Comparison of ENCODE assay signal across 22 cellular contexts in genomic region chr4:30866444-30866843, GRCh38.
DNase-seq lines count a peak whose midpoint lies in the region; ATAC-seq and TF ChIP-seq lines count a peak whose summit lies in the region.
"Had no signal": no experiment of that assay in that cellular context is flagged by ENCODE, and none has a peak within 500 bp of the region (broad histone marks: within the 10 kb centered on the region; RNA-seq: fewer than 3 reads in every experiment).

No MANE protein-coding gene starts in this region.

- H3K14ac ChIP-seq in mesenchymal stem cell (ENCODE audit: low read length in 2 of 2) = no peak overlapping the region

- H3K23ac ChIP-seq in mesenchymal stem cell (ENCODE audit: low read length in 2 of 2) = no peak overlapping the region

- no peaks in the 10 kb centered on the region for H3F3A ChIP-seq in MM.1S (ENCODE audit: insufficient read depth, low read length)

- no peak overlapping the region for H3K4ac ChIP-seq in mesenchymal stem cell (ENCODE audit: low read depth in 1 of 2, low read length in 2 of 2)

- no peaks in the 10 kb centered on the region for H3K9me2 ChIP-seq in MM.1S (replicated peaks; ENCODE audit: insufficient read depth, low read length)

- H3K9me3 Mint-ChIP-seq in chondrocyte (ENCODE audit: low read depth) = peaks cover 4% of the 10 kb centered on the region
- peaks cover 24% of the 10 kb centered on the region for H3K9me3 Mint-ChIP-seq in HFFc6
- H3K9me3 Mint-ChIP-seq in CD8-positive, alpha-beta memory T cell = peaks cover 6 to 13% (median 9%) of the 10 kb centered on the region in 5 donors

- H3K4me2 ChIP-seq in MM.1S (ENCODE audit: low read depth, low read length) (peak overlapping the region; percentile 55), mesenchymal stem cell (ENCODE audit: low read length, poor library complexity, severe bottlenecking) (no peak overlapping the region)

- 70% methylated on average over 1 of the region's 2 CpGs for WGBS in mesenchymal stem cell

- H3K27ac ChIP-seq in MM.1S (ENCODE audit: low read length) (peak overlapping the region; percentile 3; the same call in 1 of the 2 replicates), mesenchymal stem cell (ENCODE audit: low read length, poor library complexity, severe bottlenecking) (peak overlapping the region; percentile 84), thoracic aorta (peak overlapping the region; percentile 86 to 89)
- H3K27ac ChIP-seq in CD8-positive, alpha-beta memory T cell (ENCODE audit: low read depth, low read length) = no peak overlapping the region

- H4K8ac ChIP-seq in mesenchymal stem cell (ENCODE audit: low read length) = no peak overlapping the region

- H3K27me3 Mint-ChIP-seq in chondrocyte (ENCODE audit: low read depth) = no peaks in the 10 kb centered on the region
- H3K27me3 Mint-ChIP-seq in HFFc6 (ENCODE audit: insufficient read depth) = no peaks in the 10 kb centered on the region
- no peaks in the 10 kb centered on the region for H3K27me3 Mint-ChIP-seq in CD8-positive, alpha-beta memory T cell
- H3K27me3 Mint-ChIP-seq: CD4-positive, alpha-beta memory T cell; IgD-negative memory B cell had no signal

- H3K9me3 ChIP-seq in MM.1S (replicated peaks; ENCODE audit: insufficient read depth, low read length) (no peaks in the 10 kb centered on the region), mesenchymal stem cell (ENCODE audit: control insufficient read depth, low read length) (no peaks in the 10 kb centered on the region), thoracic aorta (no peaks in the 10 kb centered on the region)
- H3K9me3 ChIP-seq in CD8-positive, alpha-beta memory T cell (ENCODE audit: low read length) = no peaks in the 10 kb centered on the region

- H3K36me3 Mint-ChIP-seq in chondrocyte (ENCODE audit: low read depth) = peaks cover 3% of the 10 kb centered on the region
- no peaks in the 10 kb centered on the region for H3K36me3 Mint-ChIP-seq in HFFc6 (ENCODE audit: low read depth)
- no peaks in the 10 kb centered on the region for H3K36me3 Mint-ChIP-seq in CD8-positive, alpha-beta memory T cell
- H3K36me3 Mint-ChIP-seq: CD4-positive, alpha-beta memory T cell; IgD-negative memory B cell; natural killer cell had no signal

- no peaks in the 10 kb centered on the region for H3K79me1 ChIP-seq in mesenchymal stem cell (replicated peaks; ENCODE audit: low read length, poor library complexity, severe bottlenecking)

- H2BK120ac ChIP-seq in mesenchymal stem cell (ENCODE audit: low read depth, low read length) = no peak overlapping the region

- TF ChIP-seq CTCF in MM.1S (IDR thresholded peaks at IDR 0.05; ENCODE audit: low read length) = no peak
- TF ChIP-seq CTCF in chondrocyte (IDR thresholded peaks at IDR 0.05) = no peak
- TF ChIP-seq CTCF in thoracic aorta (IDR thresholded peaks at IDR 0.05) = no peak
- TF ChIP-seq CTCF in HFFc6 (IDR thresholded peaks at IDR 0.05) = no peak

- no peak overlapping the region for H4K91ac ChIP-seq in mesenchymal stem cell (ENCODE audit: low read length)

- H3K4me1 ChIP-seq in MM.1S (ENCODE audit: low read length) (peaks cover 23% of the 10 kb centered on the region), mesenchymal stem cell (ENCODE audit: control insufficient read depth, insufficient read depth, low read depth, low read length) (peaks cover 1% of the 10 kb centered on the region), thoracic aorta (ENCODE audit: control insufficient read depth in 1 of 2, low read depth in 2 of 2) (peaks cover 50 to 96% of the 10 kb centered on the region in 2 donors)
- H3K4me1 ChIP-seq in CD8-positive, alpha-beta memory T cell (ENCODE audit: insufficient read depth, low read length) = no peaks in the 10 kb centered on the region

- no peak overlapping the region for H2BK12ac ChIP-seq in mesenchymal stem cell (ENCODE audit: low read length in 2 of 2)

- peak overlapping the region; percentile 11 for H3K4me3 Mint-ChIP-seq in chondrocyte (ENCODE audit: unreplicated experiment)
- H3K4me3 Mint-ChIP-seq in HFFc6 = no peak overlapping the region
- H3K4me3 Mint-ChIP-seq in CD8-positive, alpha-beta memory T cell = no peak overlapping the region
- H3K4me3 Mint-ChIP-seq: CD4-positive, alpha-beta memory T cell; IgD-negative memory B cell; natural killer cell had no signal

- POLR2A ChIA-PET in CD8-positive, alpha-beta memory T cell (lab: Charles Lee) = no interaction called here

- H2AFZ ChIP-seq in MM.1S (ENCODE audit: low read length) = peak overlapping the region; percentile 10
- no peak overlapping the region for H2AFZ ChIP-seq in mesenchymal stem cell (ENCODE audit: low read depth, low read length)

- H3K27me3 ChIP-seq in MM.1S (replicated peaks; ENCODE audit: insufficient read depth, low read length) = no peaks in the 10 kb centered on the region
- H3K27me3 ChIP-seq in mesenchymal stem cell (ENCODE audit: control insufficient read depth in 1 of 2, insufficient read depth in 1 of 2, low read length in 2 of 2) = no peaks in the 10 kb centered on the region
- H3K27me3 ChIP-seq in thoracic aorta (replicated peaks; ENCODE audit: insufficient read depth) = no peaks in the 10 kb centered on the region
- no peaks in the 10 kb centered on the region for H3K27me3 ChIP-seq in CD8-positive, alpha-beta memory T cell (ENCODE audit: insufficient read depth, low read length, poor library complexity, severe bottlenecking)

- no peak for ATAC-seq in thoracic aorta (ENCODE audit: insufficient number of reproducible peaks, low FRiP score, low read depth)
- ATAC-seq: activated CD4-positive, CD25-positive, alpha-beta regulatory T cell treated with anti-CD3 and anti-CD28 coated beads, Interleukin-2, amount 50 U/mL, for 24 hours; natural killer cell had no signal

- H3K27ac Mint-ChIP-seq in chondrocyte (ENCODE audit: unreplicated experiment) (peak overlapping the region; percentile 33), HFFc6 (no peak overlapping the region)
- no peak overlapping the region for H3K27ac Mint-ChIP-seq in CD8-positive, alpha-beta memory T cell
- H3K27ac Mint-ChIP-seq: CD4-positive, alpha-beta memory T cell; IgD-negative memory B cell; natural killer cell had no signal

- intact Hi-C loops in head of caudate nucleus (cut with DNase I) = no loop called here

- DNase-seq in MM.1S = no peak
- DNase-seq in chondrocyte (ENCODE audit: low spot score) = no peak
- DNase-seq in mesenchymal stem cell = no peak
- no peak for DNase-seq in thoracic aorta (ENCODE audit: low spot score)
- no peak for DNase-seq in HFFc6
- DNase-seq in head of caudate nucleus = no peak
- no peak for DNase-seq in CD8-positive, alpha-beta memory T cell
- no peak for DNase-seq in effector CD8-positive, alpha-beta T cell (lab: John Stamatoyannopoulos, UW)
- DNase-seq: caudate nucleus; CD4-positive, alpha-beta memory T cell; DMS79 treated with DMSO at 0.1 percent for 48 hours; hippocampal formation; kidney; natural killer cell; NCI-H1694; NCI-H446 treated with DMSO at 0.1 percent for 48 hours; posterior cingulate gyrus; small intestine; stimulated activated CD4-positive, alpha-beta T cell treated with anti-CD3 and anti-CD28 coated beads, Interleukin-4, amount 100 ng/mL, for 1 hour had no signal

- H2AK5ac ChIP-seq in mesenchymal stem cell (ENCODE audit: low read length, severe bottlenecking) = no peak overlapping the region

- H3K9ac ChIP-seq in MM.1S (ENCODE audit: low read length) = no peak overlapping the region
- no peak overlapping the region for H3K9ac ChIP-seq in mesenchymal stem cell (ENCODE audit: low read length)

- no peak overlapping the region for H2BK5ac ChIP-seq in mesenchymal stem cell (ENCODE audit: low read depth, low read length, poor library complexity, severe bottlenecking)

- no peaks in the 10 kb centered on the region for H3K79me2 ChIP-seq in MM.1S (ENCODE audit: low read length)

- H3K36me3 ChIP-seq in MM.1S (replicated peaks; ENCODE audit: insufficient read depth, low read length) = no peaks in the 10 kb centered on the region
- H3K36me3 ChIP-seq in mesenchymal stem cell (ENCODE audit: control insufficient read depth in 1 of 2, insufficient read depth in 2 of 2, low read depth in 1 of 2, low read length in 2 of 2) = no peaks in the 10 kb centered on the region
- H3K36me3 ChIP-seq in thoracic aorta = no peaks in the 10 kb centered on the region
- no peaks in the 10 kb centered on the region for H3K36me3 ChIP-seq in CD8-positive, alpha-beta memory T cell (ENCODE audit: insufficient read depth, low read length)

- CTCF ChIA-PET in CD8-positive, alpha-beta memory T cell (lab: Charles Lee) = no interaction called here

- H2BK15ac ChIP-seq in mesenchymal stem cell (ENCODE audit: low read depth, poor library complexity, severe bottlenecking) = no peak overlapping the region

- no peak overlapping the region for H3K18ac ChIP-seq in mesenchymal stem cell (ENCODE audit: low read depth in 1 of 2, low read length in 2 of 2)

- H4K20me1 ChIP-seq in MM.1S (ENCODE audit: insufficient read depth, low read length) = no peaks in the 10 kb centered on the region

- H3K4me1 Mint-ChIP-seq in chondrocyte (ENCODE audit: low read depth) (peaks cover 66% of the 10 kb centered on the region), HFFc6 (ENCODE audit: low read depth) (no peaks in the 10 kb centered on the region)
- H3K4me1 Mint-ChIP-seq in CD8-positive, alpha-beta memory T cell = no peaks in the 10 kb centered on the region
- H3K4me1 Mint-ChIP-seq: CD4-positive, alpha-beta memory T cell; IgD-negative memory B cell; natural killer cell had no signal

- H3K4me3 ChIP-seq in MM.1S (ENCODE audit: low read length) (peak overlapping the region; percentile 17; the same call in 1 of the 2 replicates), mesenchymal stem cell (ENCODE audit: insufficient read depth in 1 of 2, low read depth in 1 of 2, low read length in 2 of 2) (no peak overlapping the region), thoracic aorta (peak overlapping the region; percentile 55)
- no peak overlapping the region for H3K4me3 ChIP-seq in CD8-positive, alpha-beta memory T cell (ENCODE audit: low read length)
- H3K4me3 ChIP-seq: lung had no signal

Comparison
In these comparisons a context has a peak if more than half of its experiments do, and no peak if none do; other contexts are left out.
1. H3K4me3 ChIP-seq: peak in MM.1S (single experiment) and thoracic aorta (single experiment); none in mesenchymal stem cell (0 of 2) and CD8-positive, alpha-beta memory T cell (single experiment).